Comparison of ENCODE assay signal across 27 cellular contexts in genomic region chr3:79751703-79752102, GRCh38.
"Had no signal": no experiment of that assay in that cellular context is flagged by ENCODE, and none has a peak within 500 bp of the region (broad histone marks: within the 10 kb centered on the region; RNA-seq: fewer than 3 reads in every experiment).

No MANE protein-coding gene starts in this region.

- DNase-seq: activated effector memory CD4-positive, alpha-beta T cell treated with anti-CD3 and anti-CD28 coated beads, Interleukin-2, amount 50 U/mL, for 16 hours; activated effector memory CD4-positive, alpha-beta T cell treated with Interleukin-2 at 50 U/mL for 16 hours; activated gamma-delta T cell; activated gamma-delta T cell treated with Interleukin-2 at 50 U/mL for 16 hours; activated naive CD4-positive, alpha-beta T cell; activated naive CD4-positive, alpha-beta T cell treated with anti-CD3 and anti-CD28 coated beads for 36 hours; activated naive CD4-positive, alpha-beta T cell treated with anti-CD3 and anti-CD28 coated beads, Interleukin-2, amount 10 ng/mL, durations not matched to agents 7 days and 5 days; activated naive CD4-positive, alpha-beta T cell treated with anti-CD3 and anti-CD28 coated beads, Interleukin-2, amount 50 U/mL, for 16 hours; activated naive CD4-positive, alpha-beta T cell treated with Interleukin-2 at 50 U/mL for 16 hours; activated naive CD8-positive, alpha-beta T cell treated with anti-CD3 and anti-CD28 coated beads for 36 hours; activated naive CD8-positive, alpha-beta T cell treated with anti-CD3 and anti-CD28 coated beads, Interleukin-2, amount 10 ng/mL, durations not matched to agents 7 days and 5 days; activated naive CD8-positive, alpha-beta T cell treated with anti-CD3 and anti-CD28 coated beads, Interleukin-2, amount 50 U/mL, for 24 hours; activated T-cell treated with anti-CD3 and anti-CD28 coated beads, Interleukin-2, amount 50 U/mL, for 4 hours; activated T-cell treated with anti-CD3 and anti-CD28 coated beads, Interleukin-2, amount 50 U/mL, for 48 hours; activated T-cell treated with anti-CD3 and anti-CD28 coated beads, Interleukin-2, amount 50 U/mL, for 72 hours; adrenal gland; amniotic stem cell; amygdala; anterior cingulate cortex; aorta; body of pancreas; brain microvascular endothelial cell; caudate nucleus; central memory CD4-positive, alpha-beta T cell; cerebellar nuclear complex had no signal

- ATAC-seq: activated naive CD4-positive, alpha-beta T cell treated with anti-CD3 and anti-CD28 coated beads, Interleukin-2, amount 50 U/mL, for 72 hours; activated naive CD8-positive, alpha-beta T cell treated with anti-CD3 and anti-CD28 coated beads, Interleukin-2, amount 50 U/mL, for 24 hours; activated T-cell treated with anti-CD3 and anti-CD28 coated beads, Interleukin-2, amount 50 U/mL, for 4 hours; activated T-cell treated with anti-CD3 and anti-CD28 coated beads, Interleukin-2, amount 50 U/mL, for 72 hours; activated T-helper 17 cell treated with anti-CD3 and anti-CD28 coated beads, Interleukin-2, amount 50 U/mL, for 72 hours; body of pancreas had no signal
